ENCODE assay signal across 14 cellular contexts in the genomic region with DNA sequence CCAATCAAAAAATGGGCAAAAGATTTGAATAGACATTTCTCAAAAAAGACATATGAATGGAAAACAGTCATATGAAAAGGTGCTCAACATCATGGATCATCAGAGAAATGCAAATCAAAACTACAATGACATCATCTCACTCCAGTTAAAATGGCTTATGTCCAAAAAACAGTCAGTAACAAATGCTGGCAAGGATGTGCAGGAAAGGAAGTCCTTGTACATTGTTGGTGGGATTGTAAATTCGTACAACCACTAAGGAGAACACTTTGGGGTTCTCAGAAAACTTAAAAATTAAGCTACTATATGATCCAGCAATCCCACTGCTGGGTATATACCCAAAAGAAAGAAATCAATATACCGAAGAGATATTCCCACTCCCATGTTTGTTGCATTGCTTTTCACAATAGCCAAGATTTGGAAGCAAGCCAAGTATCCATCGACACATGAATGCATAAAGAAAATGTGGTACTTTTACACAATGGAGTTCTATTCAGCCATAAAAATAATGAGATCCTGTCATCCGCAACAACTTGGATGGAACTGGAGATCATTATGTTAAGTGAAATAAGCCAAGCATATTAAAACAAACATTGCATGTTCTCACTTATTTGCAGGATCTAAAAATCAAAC. TPM values are rescaled to one million over a fixed set of nuclear protein-coding genes. Genes with fewer than 3 reads are reported as not detected.
DNase-seq lines count a peak whose midpoint lies in the region; ATAC-seq and TF ChIP-seq lines count a peak whose summit lies in the region.
"Had no signal": no experiment of that assay in that cellular context is flagged by ENCODE, and none has a peak within 500 bp of the region (broad histone marks: within the 10 kb centered on the region; RNA-seq: fewer than 3 reads in every experiment).

No MANE protein-coding gene starts in this region.

- H3K36me3 ChIP-seq in CD8-positive, alpha-beta T cell (ENCODE audit: insufficient read depth, low read length) = no peaks in the 10 kb centered on the region
- H3K36me3 ChIP-seq: gastrocnemius medialis had no signal

- intact Hi-C loops in CD8-positive, alpha-beta T cell (cut with DNase I, micrococcal nuclease) = loop anchor here (2.0 to 5.0 kb wide), 5 partner anchors 42 to 267 kb away; no protein-coding TSS in a partner anchor

- TF ChIP-seq CTCF in CD8-positive, alpha-beta T cell (IDR thresholded peaks at IDR 0.05) = no peak
- TF ChIP-seq CTCF in choroid plexus epithelial cell (conservative IDR thresholded peaks at IDR 0.05; ENCODE audit: low read depth, low read length) = no peak

- CTCF ChIA-PET in CD8-positive, alpha-beta T cell (lab: Charles Lee) = interaction anchor here (0.6 to 0.9 kb wide), 2 partner anchors 271 to 694 kb away, joined by 3 read pairs; no protein-coding TSS in a partner anchor

- H3K4me1 Mint-ChIP-seq in CD8-positive, alpha-beta T cell (ENCODE audit: low read depth) = peaks cover 52% of the 10 kb centered on the region

- no peak overlapping the region for H3K4me3 Mint-ChIP-seq in CD8-positive, alpha-beta T cell

- in situ Hi-C loops in G401 (cut with HindIII; ENCODE audit: low sequenced_read_pairs) = no loop called here

- H3K9me3 ChIP-seq in CD8-positive, alpha-beta T cell (ENCODE audit: low read length) = no peaks in the 10 kb centered on the region
- H3K9me3 ChIP-seq: gastrocnemius medialis had no signal

- H3K27ac ChIP-seq in CD8-positive, alpha-beta T cell (ENCODE audit: low read depth, low read length) = no peak overlapping the region

- H3K27ac Mint-ChIP-seq in CD8-positive, alpha-beta T cell = peak overlapping the region; percentile 10

- DNase-seq in CD8-positive, alpha-beta T cell = no peak
- DNase-seq in NCI-H345 (lab: John Stamatoyannopoulos, UW) = peak; percentile 97
- DNase-seq in choroid plexus epithelial cell (ENCODE audit: low read depth) = peak; percentile 10
- no peak for DNase-seq in G401 (ENCODE audit: low spot score)
- DNase-seq in ecto neural progenitor cell (ENCODE audit: low spot score) = no peak
- DNase-seq in glomerular visceral epithelial cell (ENCODE audit: extremely low spot score) = no peak
- DNase-seq: AML-193; gastrocnemius medialis; HCEC 1CT; IMR-90; naive thymus-derived CD8-positive, alpha-beta T cell; NCI-H82 had no signal

- ATAC-seq in CD8-positive, alpha-beta T cell = no peak
- ATAC-seq in HG03342 (IDR thresholded peaks at IDR 0.05; ENCODE audit: unreplicated experiment) = no peak
- ATAC-seq: gastrocnemius medialis; naive thymus-derived CD8-positive, alpha-beta T cell had no signal

- peak; percentile 19; the same call in 1 of the 2 replicates for TF ChIP-seq RAD21 in Ishikawa (IDR thresholded peaks at IDR 0.05; ENCODE audit: low read depth)

- peaks cover 51% of the 10 kb centered on the region for H3K36me3 Mint-ChIP-seq in CD8-positive, alpha-beta T cell

- peaks cover 23% of the 10 kb centered on the region for H3K4me1 ChIP-seq in CD8-positive, alpha-beta T cell (ENCODE audit: insufficient read depth, low read length)
- H3K4me1 ChIP-seq: gastrocnemius medialis had no signal

- POLR2A ChIA-PET in CD8-positive, alpha-beta T cell (lab: Charles Lee) = interaction anchor here (0.7 kb wide), 1 partner anchor 75 kb away, joined by 3 read pairs; no protein-coding TSS in a partner anchor

- peaks cover 22% of the 10 kb centered on the region for H3K9me3 Mint-ChIP-seq in CD8-positive, alpha-beta T cell

- TF ChIP-seq EP300 in Ishikawa (IDR thresholded peaks at IDR 0.05; ENCODE audit: borderline replicate concordance) = peak; percentile 91

- H3K27me3 ChIP-seq in CD8-positive, alpha-beta T cell (ENCODE audit: insufficient read depth, low read length) = no peaks in the 10 kb centered on the region
- H3K27me3 ChIP-seq: gastrocnemius medialis had no signal

- no peaks in the 10 kb centered on the region for H3K27me3 Mint-ChIP-seq in CD8-positive, alpha-beta T cell (ENCODE audit: low read depth)
- H3K27me3 Mint-ChIP-seq: naive thymus-derived CD8-positive, alpha-beta T cell had no signal

- no peak overlapping the region for H3K4me3 ChIP-seq in CD8-positive, alpha-beta T cell (ENCODE audit: low read depth, low read length)
- no peak overlapping the region for H3K4me3 ChIP-seq in choroid plexus epithelial cell (ENCODE audit: low read depth, low read length)
- H3K4me3 ChIP-seq: gastrocnemius medialis had no signal

TF ChIP-seq in Ishikawa, 13 proteins besides CTCF, POLR2A, EP300 and RAD21:
- TF ChIP-seq NFIC (IDR thresholded peaks at IDR 0.05) (peak; percentile 99), YY1 (IDR thresholded peaks at IDR 0.05; ENCODE audit: low read depth) (0 out of 2 replicates have a peak, but pooled peaks have one; percentile 15), TEAD4 (IDR thresholded peaks at IDR 0.05) (peak; percentile 88), CEBPB (IDR thresholded peaks at IDR 0.05) (peak; percentile 77), FOXM1 (IDR thresholded peaks at IDR 0.05; ENCODE audit: borderline replicate concordance, low read depth) (peak; percentile 77; the same call in 1 of the 2 replicates), TCF12 (IDR thresholded peaks at IDR 0.05; ENCODE audit: low read depth) (peak; percentile 89), TAF1 (IDR thresholded peaks at IDR 0.05; ENCODE audit: low read depth) (no peak)
- TF ChIP-seq, protein P1, sequence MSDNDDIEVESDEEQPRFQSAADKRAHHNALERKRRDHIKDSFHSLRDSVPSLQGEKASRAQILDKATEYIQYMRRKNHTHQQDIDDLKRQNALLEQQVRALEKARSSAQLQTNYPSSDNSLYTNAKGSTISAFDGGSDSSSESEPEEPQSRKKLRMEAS (IDR thresholded peaks at IDR 0.05) = no peak
- TF ChIP-seq, protein P2, sequence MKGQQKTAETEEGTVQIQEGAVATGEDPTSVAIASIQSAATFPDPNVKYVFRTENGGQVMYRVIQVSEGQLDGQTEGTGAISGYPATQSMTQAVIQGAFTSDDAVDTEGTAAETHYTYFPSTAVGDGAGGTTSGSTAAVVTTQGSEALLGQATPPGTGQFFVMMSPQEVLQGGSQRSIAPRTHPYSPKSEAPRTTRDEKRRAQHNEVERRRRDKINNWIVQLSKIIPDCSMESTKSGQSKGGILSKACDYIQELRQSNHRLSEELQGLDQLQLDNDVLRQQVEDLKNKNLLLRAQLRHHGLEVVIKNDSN (IDR thresholded peaks at IDR 0.05) = no peak

RNA-seq across cellular contexts. Expression of gene GBP5, which starts 17.9 kb away (rescaled TPM):
- total RNA-seq in CD8-positive, alpha-beta T cell = 100 to 1,000 TPM; 114 to 125 TPM
- not detected in 2 replicates for total RNA-seq in G401 (2014; rRNA removed; shearing (Covaris generic))
- total RNA-seq: IMR-90 had no signal

RNA-seq across cellular contexts. Expression of gene GBP4, which starts 56.0 kb away (rescaled TPM):
- total RNA-seq in CD8-positive, alpha-beta T cell = 10 to 100 TPM; 16.6 to 17.5 TPM
- not detected in 2 replicates for total RNA-seq in G401 (2014; rRNA removed; shearing (Covaris generic))
- total RNA-seq: IMR-90 had no signal

Comparison
In these comparisons a context has a peak if more than half of its experiments do, and no peak if none do; other contexts are left out.
1. DNase-seq: peak in NCI-H345 (single experiment) and choroid plexus epithelial cell (single experiment); none in CD8-positive, alpha-beta T cell (0 of 7), G401 (single experiment), ecto neural progenitor cell (single experiment) and glomerular visceral epithelial cell (single experiment).
2. RNA of gene GBP5, which starts 17.9 kb away (total RNA-seq): 114 to 125 TPM in CD8-positive, alpha-beta T cell; not detected in G401; every median in the first group is over 100 times any median in the second.
3. RNA of gene GBP4, which starts 56.0 kb away (total RNA-seq): 16.6 to 17.5 TPM in CD8-positive, alpha-beta T cell; not detected in G401; every median in the first group is over 10 times any median in the second.